Comparison of ENCODE assay signal across 8 cellular contexts in the genomic region with DNA sequence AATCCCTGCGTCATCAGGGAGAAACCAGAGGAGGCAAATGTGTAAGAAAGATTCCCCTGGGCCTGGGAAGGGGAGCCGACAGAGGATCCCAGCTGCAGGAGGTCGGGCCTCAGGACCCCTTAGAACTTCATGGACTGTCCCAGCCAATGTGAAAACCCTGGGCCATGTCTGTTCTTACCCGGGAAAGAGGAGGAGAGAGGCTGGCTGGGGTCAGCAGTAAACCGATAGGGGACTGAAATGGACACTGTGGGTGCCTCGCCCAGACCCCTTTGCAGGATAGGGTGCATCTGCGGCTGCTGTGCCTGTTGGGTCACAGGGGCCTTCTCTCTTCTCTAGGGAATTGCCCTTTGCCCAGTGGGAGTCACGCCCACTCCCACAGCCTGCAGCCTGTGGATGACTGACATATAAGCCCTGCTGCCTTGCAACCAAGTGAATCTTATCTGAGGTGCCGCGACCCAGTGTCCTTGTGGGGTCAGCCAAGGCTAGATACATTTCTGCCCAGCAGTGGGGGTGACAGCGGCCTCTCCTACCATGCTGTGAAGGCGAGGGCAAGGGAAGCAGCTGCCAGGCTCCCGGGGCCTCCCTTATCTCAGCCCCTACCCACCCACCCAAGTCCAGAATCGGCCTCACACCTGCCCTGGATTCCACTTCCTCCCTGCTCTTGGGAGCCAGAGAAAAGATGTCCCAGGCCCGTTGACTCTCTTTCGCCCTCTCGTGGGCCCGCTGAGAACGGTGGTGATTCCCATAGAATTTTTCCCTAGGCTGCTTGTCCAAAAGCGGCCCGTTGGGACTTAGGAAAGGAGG. TPM values are rescaled to one million over a fixed set of nuclear protein-coding genes. Genes with fewer than 3 reads are reported as not detected.
DNase-seq lines count a peak whose midpoint lies in the region; ATAC-seq, FAIRE-seq and TF ChIP-seq lines count a peak whose summit lies in the region.

No MANE protein-coding gene starts in this region.

- peaks cover 2% of the 10 kb centered on the region for H3K9me3 Mint-ChIP-seq in CD4-positive, alpha-beta T cell

- no peaks in the 10 kb centered on the region for H3K27me3 ChIP-seq in CD4-positive, alpha-beta T cell (ENCODE audit: control insufficient read depth, insufficient read depth, low read length)
- H3K27me3 ChIP-seq in SK-N-SH (ENCODE audit: insufficient read depth) (no peaks in the 10 kb centered on the region), K562 (ENCODE audit: control insufficient read depth in 2 of 2, insufficient read depth in 2 of 2, low read length in 2 of 2) (no peaks in the 10 kb centered on the region), keratinocyte (ENCODE audit: control insufficient read depth, extremely low read depth, insufficient read depth, low read length) (no peaks in the 10 kb centered on the region)

- H3K27me3 Mint-ChIP-seq in CD4-positive, alpha-beta T cell, result peaks cover 16% of the 10 kb centered on the region

- peak overlapping the region; percentile 46 for H3K4me2 ChIP-seq in SK-N-SH
- H3K4me2 ChIP-seq in K562 (ENCODE audit: insufficient read depth, low read length), result peak overlapping the region; percentile 52
- no peak overlapping the region for H3K4me2 ChIP-seq in keratinocyte (ENCODE audit: control insufficient read depth, extremely low read depth, insufficient read depth, low read depth, low read length)

- H3K27ac ChIP-seq in CD4-positive, alpha-beta T cell (ENCODE audit: low read depth, low read length), result no peak overlapping the region
- peak overlapping the region in 1 of 2 experiments; percentile 94; a peak in 2 of 4 replicates for H3K27ac ChIP-seq in SK-N-SH (ENCODE audit: low read depth in 2 of 2, low read length in 1 of 2)
- peak overlapping the region; percentile 62; the same call in 2 of the 3 replicates for H3K27ac ChIP-seq in K562 (ENCODE audit: extremely low read depth, low read depth, low read length)
- no peak overlapping the region for H3K27ac ChIP-seq in keratinocyte (ENCODE audit: control insufficient read depth, insufficient read depth, low read length)

- TF ChIP-seq EP300 in SK-N-SH (IDR thresholded peaks at IDR 0.05; ENCODE audit: borderline replicate concordance in 1 of 2, low read depth in 1 of 2, low read length in 1 of 2) (no peak), K562 (IDR thresholded peaks at IDR 0.05; ENCODE audit: low read length) (no peak)

- H2AFZ ChIP-seq in SK-N-SH (ENCODE audit: low read depth) (peak overlapping the region; percentile 61; the same call in 1 of the 2 replicates), K562 (ENCODE audit: low read depth, low read length) (peak overlapping the region; percentile 80), keratinocyte (ENCODE audit: control insufficient read depth, low read length) (no peak overlapping the region)

- H3K36me3 Mint-ChIP-seq in CD4-positive, alpha-beta T cell (ENCODE audit: low read depth), result no peaks in the 10 kb centered on the region

- intact Hi-C loops in CD4-positive, alpha-beta T cell (cut with DNase I, micrococcal nuclease), result loop anchor here in 1 of 2 experiments (2.0 kb wide), 1 partner anchor 415 kb away; no protein-coding TSS in a partner anchor
- intact Hi-C loops in K562 (cut with micrococcal nuclease), result loop anchor here (5.0 kb wide), 2 partner anchors 159 to 204 kb away; a partner anchor contains a TSS

- no peak for ATAC-seq in CD4-positive, alpha-beta T cell (ENCODE audit: poor library complexity)
- ATAC-seq in K562, result peak; percentile 90
- ATAC-seq in stimulated activated naive CD8-positive, alpha-beta T cell treated with anti-CD3 and anti-CD28 coated beads, Interleukin-15, Interleukin-2, amounts not matched to agents 100 U/mL and 50 U/mL, for 24 hours, result peak; percentile 23
- ATAC-seq in HG02642 (IDR thresholded peaks at IDR 0.05; ENCODE audit: poor library complexity, unreplicated experiment), result no peak
- ATAC-seq in GM19324 (IDR thresholded peaks at IDR 0.05; ENCODE audit: low FRiP score, unreplicated experiment), result no peak

- peak; percentile 7; the same call in 1 of the 2 replicates for TF ChIP-seq RAD21 in SK-N-SH (IDR thresholded peaks at IDR 0.05; ENCODE audit: low read length)
- peak; percentile 43 to 64; a peak in 3 of 4 replicates for TF ChIP-seq RAD21 in K562 (CRISPR knock-in tag; conservative IDR thresholded peaks at IDR 0.05 in 1 of 2, IDR thresholded peaks at IDR 0.05 in 1 of 2)

- H3K4me1 ChIP-seq in SK-N-SH (ENCODE audit: control insufficient read depth in 1 of 2, insufficient read depth in 2 of 2, low read depth in 1 of 2, low read length in 1 of 2) (peaks cover 0 to 5% of the 10 kb centered on the region in 2 experiments; a peak in 1 of 4 replicates), K562 (replicated peaks in 1 of 2; ENCODE audit: control insufficient read depth in 2 of 2, insufficient read depth in 2 of 2, low read length in 2 of 2) (peaks cover 7 to 22% of the 10 kb centered on the region in 2 experiments), keratinocyte (ENCODE audit: control insufficient read depth, extremely low read depth, insufficient read depth, low read length) (no peaks in the 10 kb centered on the region)

- H3K9me2 ChIP-seq in SK-N-SH, result no peaks in the 10 kb centered on the region

- H3F3A ChIP-seq in SK-N-SH (replicated peaks; ENCODE audit: insufficient read depth), result peaks cover 20% of the 10 kb centered on the region

- no peak for TF ChIP-seq POLR2A in K562 (conservative IDR thresholded peaks at IDR 0.05)

- peak; percentile 59 for TF ChIP-seq CTCF in CD4-positive, alpha-beta T cell (IDR thresholded peaks at IDR 0.05)
- TF ChIP-seq CTCF in SK-N-SH (IDR thresholded peaks at IDR 0.05) (peak; percentile 37; the same call in 1 of the 2 replicates), K562 (IDR thresholded peaks at IDR 0.05 in 2 of 3, conservative IDR thresholded peaks at IDR 0.05 in 1 of 3; ENCODE audit: insufficient read depth in 2 of 3, low read depth in 1 of 3, low read length in 3 of 3) (peak; percentile 72 to 77 (median 75)), keratinocyte (optimal IDR thresholded peaks at IDR 0.05 in 1 of 3, IDR thresholded peaks at IDR 0.05 in 1 of 3, conservative IDR thresholded peaks at IDR 0.05 in 1 of 3; ENCODE audit: extremely low read depth in 1 of 3, insufficient read depth in 2 of 3, low read length in 3 of 3) (peak; percentile 72 to 90 (median 80))

- H3K9me3 ChIP-seq in CD4-positive, alpha-beta T cell (ENCODE audit: control insufficient read depth, low read length), result no peaks in the 10 kb centered on the region
- H3K9me3 ChIP-seq in SK-N-SH (peaks cover 14% of the 10 kb centered on the region; the same call in 1 of the 2 replicates), K562 (replicated peaks; ENCODE audit: control insufficient read depth, insufficient read depth, low read depth, low read length) (no peaks in the 10 kb centered on the region), keratinocyte (ENCODE audit: control insufficient read depth, low read depth, low read length) (no peaks in the 10 kb centered on the region)

- BruUV-seq in K562 (replicated peaks; lab: Mats Ljungman, UMichigan), result no TSS peak

- POLR2A ChIA-PET in CD4-positive, alpha-beta T cell (lab: Charles Lee), result no interaction called here
- POLR2A ChIA-PET in HEK293T (lab: Yijun Ruan, JAX) (no interaction called here), SK-N-SH (lab: Yijun Ruan, JAX) (no interaction called here), K562 (lab: Yijun Ruan, JAX) (interaction anchor here (0.6 kb wide), 2 partner anchors 59 to 343 kb away, joined by 3 read pairs; no protein-coding TSS in a partner anchor)

- H3K4me3 ChIP-seq in SK-N-SH (ENCODE audit: low read depth in 2 of 2, low read length in 1 of 2), result no peak overlapping the region
- H3K4me3 ChIP-seq in K562, result no peak overlapping the region
- no peak overlapping the region for H3K4me3 ChIP-seq in keratinocyte (ENCODE audit: control insufficient read depth in 2 of 3, extremely low read depth in 1 of 3, insufficient read depth in 2 of 3, low read depth in 1 of 3, low read length in 3 of 3)

- peak in 6 of 10 experiments; percentile 22 to 52 (median 36) for DNase-seq in CD4-positive, alpha-beta T cell
- peak; percentile 78 for DNase-seq in HEK293T (ENCODE audit: extremely low spot score)
- peak; percentile 24 for DNase-seq in SK-N-SH
- DNase-seq in K562 (ENCODE audit: extremely low read depth in 1 of 4, low spot score in 3 of 4), result peak; percentile 63 to 74 (median 70)
- no peak for DNase-seq in keratinocyte (ENCODE audit: low read depth, low spot score)
- DNase-seq in stimulated activated naive CD8-positive, alpha-beta T cell treated with anti-CD3 and anti-CD28 coated beads, Interleukin-15, Interleukin-2, amounts not matched to agents 100 U/mL and 50 U/mL, for 24 hours, result peak; percentile 63

- no peaks in the 10 kb centered on the region for H3K4me1 Mint-ChIP-seq in CD4-positive, alpha-beta T cell (ENCODE audit: low read depth)

- dilution Hi-C loops in keratinocyte (cut with MboI; ENCODE audit: extremely low pct_ligation_motif_present, low sequenced_read_pairs), result no loop called here

- CTCF ChIA-PET in CD4-positive, alpha-beta T cell (lab: Charles Lee), result interaction anchor here (0.7 to 1.3 kb wide), 2 partner anchors 8 to 221 kb away, joined by 3 to 4 read pairs; no protein-coding TSS in a partner anchor
- CTCF ChIA-PET in HEK293T (lab: Yijun Ruan, JAX) (interaction anchor here (0.6 to 1.6 kb wide), 5 partner anchors 13 to 292 kb away, joined by 3 to 4 read pairs (median 4); no protein-coding TSS in a partner anchor), SK-N-SH (lab: Yijun Ruan, JAX) (interaction anchor here (0.6 to 2.1 kb wide), 6 partner anchors 17 to 198 kb away, joined by 3 to 8 read pairs (median 4); no protein-coding TSS in a partner anchor), K562 (lab: Yijun Ruan, JAX; ENCODE audit: low intra/inter-chr PET ratio) (interaction anchor here (0.5 to 1.6 kb wide), 2 partner anchors 78 to 250 kb away, joined by 4 to 5 read pairs; no protein-coding TSS in a partner anchor)

- H3K36me3 ChIP-seq in SK-N-SH (replicated peaks in 1 of 2; ENCODE audit: control insufficient read depth in 1 of 2, insufficient read depth in 2 of 2, low read length in 1 of 2), result no peaks in the 10 kb centered on the region
- no peaks in the 10 kb centered on the region for H3K36me3 ChIP-seq in K562 (ENCODE audit: control insufficient read depth, insufficient read depth, low read length)
- H3K36me3 ChIP-seq in keratinocyte (ENCODE audit: control insufficient read depth in 2 of 2, extremely low read depth in 1 of 2, insufficient read depth in 2 of 2, low read length in 2 of 2), result no peaks in the 10 kb centered on the region

- H3K79me2 ChIP-seq in SK-N-SH (ENCODE audit: insufficient read depth) (no peaks in the 10 kb centered on the region), K562 (ENCODE audit: control insufficient read depth, insufficient read depth, low read length) (no peaks in the 10 kb centered on the region), keratinocyte (ENCODE audit: control insufficient read depth, insufficient read depth, low read length) (no peaks in the 10 kb centered on the region)

- H3K4me3 Mint-ChIP-seq in CD4-positive, alpha-beta T cell, result no peak overlapping the region

- peak; percentile 88 for FAIRE-seq in K562 (lab: Jason Lieb, UNC)
- peak; percentile 20 for FAIRE-seq in keratinocyte (lab: Jason Lieb, UNC)

- H3K9ac ChIP-seq in SK-N-SH, result peak overlapping the region; percentile 63; the same call in 1 of the 2 replicates
- peak overlapping the region; percentile 25 to 75; a peak in 2 of 4 replicates for H3K9ac ChIP-seq in K562 (ENCODE audit: insufficient read depth in 1 of 2, low read depth in 2 of 2, low read length in 2 of 2)
- H3K9ac ChIP-seq in keratinocyte (ENCODE audit: control insufficient read depth, extremely low read depth, insufficient read depth, low read length), result no peak overlapping the region

- in situ Hi-C loops in K562 (cut with MboI), result no loop called here

- H3K27ac Mint-ChIP-seq in CD4-positive, alpha-beta T cell, result no peak overlapping the region

- H3K9me1 ChIP-seq in K562 (ENCODE audit: control insufficient read depth, insufficient read depth, low read length) (no peaks in the 10 kb centered on the region), keratinocyte (ENCODE audit: control insufficient read depth, extremely low read depth, insufficient read depth, low read length) (no peaks in the 10 kb centered on the region)

- no peaks in the 10 kb centered on the region for H4K20me1 ChIP-seq in SK-N-SH (ENCODE audit: insufficient read depth)
- no peaks in the 10 kb centered on the region for H4K20me1 ChIP-seq in K562 (replicated peaks; ENCODE audit: control insufficient read depth, insufficient read depth, low read length)
- no peaks in the 10 kb centered on the region for H4K20me1 ChIP-seq in keratinocyte (ENCODE audit: control insufficient read depth, extremely low read depth, insufficient read depth, low read length)

- WGBS in SK-N-SH (ENCODE audit: low lambda C conversion rate), result 62% methylated on average over 18 of the region's 21 CpGs
- 10% methylated on average over 11 of the region's 21 CpGs for WGBS in K562 (ENCODE audit: insufficient coverage, low coverage, missing lambda C conversion rate)

RNA-seq across cellular contexts. Expression of a gene that starts 57.1 kb away (rescaled TPM):
- total RNA-seq in CD4-positive, alpha-beta T cell, result 1 to 10 TPM; 1.0 to 2.4 TPM
- 7.6 and 17.2 TPM in 2 replicates for polyA plus RNA-seq in SK-N-SH (2012; rRNA removed)
- 8.3 and 10.4 TPM in 2 replicates for polyA plus RNA-seq in SK-N-SH (2012; cell fraction: cytosol; rRNA removed)
- polyA plus RNA-seq in SK-N-SH (2012; cell fraction: nucleus; rRNA removed), result 27.9 and 36.1 TPM in 2 replicates
- total RNA-seq in K562 (2011; cell fraction: chromatin; rRNA removed; ENCODE audit: low replicate concordance), result 0.84 and 6.1 TPM in 2 replicates
- 3.0 and 3.2 TPM in 2 replicates for total RNA-seq in K562 (2011; cell fraction: nucleolus; rRNA removed)
- 2.4 and 3.3 TPM in 2 replicates for total RNA-seq in K562 (2011; cell fraction: nucleoplasm; rRNA removed)
- 6.7 and 8.2 TPM in 2 replicates for total RNA-seq in K562 (2014; rRNA removed)
- total RNA-seq in K562 (2014; rRNA removed; fragmentation: Illumina TruSeq; extraction: Trizol), result 1.3 and 1.6 TPM in 2 replicates
- 3.7 and 4.3 TPM in 2 replicates for total RNA-seq in K562 (2015; rRNA removed; fragmentation: Illumina TruSeq; extraction: Trizol)
- total RNA-seq in K562 (2021), result 5.7 and 8.4 TPM in 2 replicates
- polyA plus RNA-seq in K562 (2011; rRNA removed), result 1.9 and 2.2 TPM in 2 replicates
- 5.0 and 7.4 TPM in 2 replicates for polyA plus RNA-seq in K562 (2011; cell fraction: cytosol; rRNA removed)
- polyA plus RNA-seq in K562 (2011; cell fraction: nucleus; rRNA removed), result 3.9 and 11.2 TPM in 2 replicates
- polyA plus RNA-seq in K562 (2012), result 8.5 and 13.7 TPM in 2 replicates
- 4.3 and 8.0 TPM in 2 replicates for polyA plus RNA-seq in K562 (2014; fragmentation: Illumina TruSeq; extraction: Trizol)
- 1 to 10 TPM in 1 of 2 experiments, under 1 TPM in 1; 0.76 to 1.5 TPM for polyA plus RNA-seq in K562 (2014; fragmentation: Nextera tagmentation; extraction: Ambion mirVana)
- 5.7 and 8.3 TPM in 2 replicates for polyA plus RNA-seq in K562 (2014; rRNA removed)
- polyA minus RNA-seq in K562 (2011; rRNA and poly(A)+ RNA removed), result 0.81 and 1.4 TPM in 2 replicates
- polyA minus RNA-seq in K562 (2011; cell fraction: cytosol; rRNA and poly(A)+ RNA removed), result 1.1 and 1.6 TPM in 2 replicates
- polyA minus RNA-seq in K562 (2011; cell fraction: nucleus; rRNA and poly(A)+ RNA removed), result 1.1 and 1.2 TPM in 2 replicates
- 2.0 to 4.3 TPM (median 2.6 TPM) in 3 replicates for polyA plus RNA-seq in keratinocyte
- polyA plus RNA-seq in keratinocyte (2011; ENCODE audit: low read depth), result 4.9 TPM
- 2.5 and 5.3 TPM in 2 replicates for polyA plus RNA-seq in keratinocyte (2011; cell fraction: cytosol; rRNA removed)
- 5.6 and 7.2 TPM in 2 replicates for polyA plus RNA-seq in keratinocyte (2011; cell fraction: nucleus; rRNA removed)
- polyA plus RNA-seq in keratinocyte (2012; ENCODE audit: low replicate concordance), result 8.6 and 13.6 TPM in 2 replicates
- 0.89 to 9.2 TPM (median 2.3 TPM) in 3 replicates for polyA minus RNA-seq in keratinocyte
- 7.9 TPM for polyA minus RNA-seq in keratinocyte (2011; cell fraction: cytosol; rRNA and poly(A)+ RNA removed)
- 1.9 and 3.1 TPM in 2 replicates for polyA minus RNA-seq in keratinocyte (2011; cell fraction: nucleus; rRNA and poly(A)+ RNA removed)

Comparison
In these comparisons a context has a peak if more than half of its experiments do, and no peak if none do; other contexts are left out.
1. ATAC-seq: peak in K562 (single experiment) and stimulated activated naive CD8-positive, alpha-beta T cell treated with anti-CD3 and anti-CD28 coated beads, Interleukin-15, Interleukin-2, amounts not matched to agents 100 U/mL and 50 U/mL, for 24 hours (single experiment); none in CD4-positive, alpha-beta T cell (single experiment), HG02642 (single experiment) and GM19324 (single experiment).
2. Peak in every context shown above with its lines, with median percentiles within 50 percentile points of each other: CTCF ChIP-seq.